Comparison of ENCODE assay signal across 1 cellular context in genomic region chr11:69891421-69892236, GRCh38.
A peak's percentile ranks its signal among the peaks of the same experiment; 100 is the strongest.
TF ChIP-seq lines count a peak whose summit lies in the region.

No MANE protein-coding gene starts in this region.

TF ChIP-seq in HepG2, 621 proteins besides CTCF, POLR2A, EP300 and RAD21 (continued from another document):
- TF ChIP-seq SKIL (CRISPR knock-in tag; IDR thresholded peaks at IDR 0.05; ENCODE audit: borderline replicate concordance) = peak; percentile 61; the same call in 1 of the 2 replicates
TF ChIP-seq in HepG2: peak in this region for 31.
